ENCODE assay signal across 1 cellular context in genomic region chr1:31575373-31576140, GRCh38.
TF ChIP-seq lines count a peak whose summit lies in the region.

No MANE protein-coding gene starts in this region.

TF ChIP-seq in HepG2, 621 proteins besides CTCF, POLR2A, EP300 and RAD21 (continued from another document and continues in another):
- no peak for TF ChIP-seq HMGXB3 (CRISPR knock-in tag; IDR thresholded peaks at IDR 0.05; ENCODE audit: borderline replicate concordance)
- no peak for TF ChIP-seq ESRRA (CRISPR knock-in tag; IDR thresholded peaks at IDR 0.05; ENCODE audit: low read depth)
- TF ChIP-seq BCLAF1 (IDR thresholded peaks at IDR 0.05): no peak
- TF ChIP-seq NR2F2 (IDR thresholded peaks at IDR 0.05; ENCODE audit: borderline replicate concordance, low read depth): peak; percentile 60; the same call in 1 of the 2 replicates
- peak; percentile 50; the same call in 1 of the 2 replicates for TF ChIP-seq NFIC (IDR thresholded peaks at IDR 0.05; ENCODE audit: low read length)
- no peak for TF ChIP-seq TOE1 (CRISPR knock-in tag; IDR thresholded peaks at IDR 0.05)
- no peak for TF ChIP-seq ZNF557 (CRISPR knock-in tag; IDR thresholded peaks at IDR 0.05)
- no peak; the same call in 1 of the 2 replicates for TF ChIP-seq KLF11 (CRISPR knock-in tag; IDR thresholded peaks at IDR 0.05)
- 0 out of 2 replicates have a peak, but pooled peaks have one; percentile 25 for TF ChIP-seq ZSCAN29 (CRISPR knock-in tag; conservative IDR thresholded peaks at IDR 0.05)
- peak; percentile 43; the same call in 1 of the 2 replicates for TF ChIP-seq ZNF292 (CRISPR knock-in tag; IDR thresholded peaks at IDR 0.05; ENCODE audit: borderline replicate concordance, low read depth)
- TF ChIP-seq ZFY (CRISPR knock-in tag; IDR thresholded peaks at IDR 0.05): peak; percentile 68
- peak; percentile 97 for TF ChIP-seq CEBPG (CRISPR knock-in tag; IDR thresholded peaks at IDR 0.05)
- no peak for TF ChIP-seq XRCC5 (optimal IDR thresholded peaks at IDR 0.05; ENCODE audit: low read length)
- no peak for TF ChIP-seq MYPOP (CRISPR knock-in tag; IDR thresholded peaks at IDR 0.05)
- peak; percentile 52; the same call in 1 of the 2 replicates for TF ChIP-seq ZNF503 (CRISPR knock-in tag; IDR thresholded peaks at IDR 0.05)
- TF ChIP-seq ZFP82 (CRISPR knock-in tag; IDR thresholded peaks at IDR 0.05; ENCODE audit: borderline replicate concordance): no peak
- TF ChIP-seq TAF15 (IDR thresholded peaks at IDR 0.05; ENCODE audit: low read depth, low read length, poor library complexity, severe bottlenecking): no peak
- no peak for TF ChIP-seq ZNF251 (CRISPR knock-in tag; IDR thresholded peaks at IDR 0.05)
- no peak for TF ChIP-seq ZNF441 (CRISPR knock-in tag; IDR thresholded peaks at IDR 0.05; ENCODE audit: borderline replicate concordance)
- peak; percentile 56 for TF ChIP-seq SKI (IDR thresholded peaks at IDR 0.05; ENCODE audit: partially characterized antibody)
- TF ChIP-seq ZSCAN22 (CRISPR knock-in tag; IDR thresholded peaks at IDR 0.05): no peak
- no peak for TF ChIP-seq SRF (IDR thresholded peaks at IDR 0.05; ENCODE audit: low read depth, low read length)
- TF ChIP-seq CCDC6 (CRISPR knock-in tag; IDR thresholded peaks at IDR 0.05): no peak; the same call in 1 of the 2 replicates
- TF ChIP-seq ZNF597 (CRISPR knock-in tag; IDR thresholded peaks at IDR 0.05): no peak
- no peak for TF ChIP-seq ZNF776 (CRISPR knock-in tag; IDR thresholded peaks at IDR 0.05)
- 0 out of 2 replicates have a peak, but pooled peaks have one; percentile 39 for TF ChIP-seq REL (CRISPR knock-in tag; conservative IDR thresholded peaks at IDR 0.05)
- TF ChIP-seq ZNF17 (CRISPR knock-in tag; IDR thresholded peaks at IDR 0.05): no peak
- TF ChIP-seq ZNF12 (CRISPR knock-in tag; IDR thresholded peaks at IDR 0.05): no peak
- 0 out of 2 replicates have a peak, but pooled peaks have one; percentile 21 for TF ChIP-seq GATAD1 (CRISPR knock-in tag; IDR thresholded peaks at IDR 0.05)
- no peak for TF ChIP-seq ZNF10 (CRISPR knock-in tag; IDR thresholded peaks at IDR 0.05; ENCODE audit: borderline replicate concordance, low read depth)
- TF ChIP-seq ZNF512 (CRISPR knock-in tag; IDR thresholded peaks at IDR 0.05): no peak
- TF ChIP-seq ZNF766 (CRISPR knock-in tag; IDR thresholded peaks at IDR 0.05; ENCODE audit: borderline replicate concordance): no peak
- TF ChIP-seq SIX4 (CRISPR knock-in tag; IDR thresholded peaks at IDR 0.05): no peak
- no peak for TF ChIP-seq ZNF224 (CRISPR knock-in tag; IDR thresholded peaks at IDR 0.05)
- TF ChIP-seq LBX2 (CRISPR knock-in tag; IDR thresholded peaks at IDR 0.05; ENCODE audit: borderline replicate concordance): no peak
- no peak for TF ChIP-seq ZNF598 (CRISPR knock-in tag; IDR thresholded peaks at IDR 0.05; ENCODE audit: borderline replicate concordance)
- no peak for TF ChIP-seq RFXANK (CRISPR knock-in tag; IDR thresholded peaks at IDR 0.05)
- no peak for TF ChIP-seq ZNF280B (CRISPR knock-in tag; IDR thresholded peaks at IDR 0.05; ENCODE audit: borderline replicate concordance)
- TF ChIP-seq IRX3 (CRISPR knock-in tag; IDR thresholded peaks at IDR 0.05; ENCODE audit: borderline replicate concordance, low read depth): no peak
- TF ChIP-seq SSRP1 (CRISPR knock-in tag; IDR thresholded peaks at IDR 0.05): no peak
- no peak for TF ChIP-seq ZNF614 (CRISPR knock-in tag; IDR thresholded peaks at IDR 0.05; ENCODE audit: borderline replicate concordance)
- TF ChIP-seq SNRNP70 (IDR thresholded peaks at IDR 0.05; ENCODE audit: low read depth, low read length): no peak
- no peak for TF ChIP-seq CEBPZ (IDR thresholded peaks at IDR 0.05; ENCODE audit: low read length)
- no peak for TF ChIP-seq HOXA7 (CRISPR knock-in tag; IDR thresholded peaks at IDR 0.05)
- TF ChIP-seq MYC (CRISPR knock-in tag; IDR thresholded peaks at IDR 0.05; ENCODE audit: borderline replicate concordance): peak; percentile 57; the same call in 1 of the 2 replicates
- no peak for TF ChIP-seq ZNF335 (CRISPR knock-in tag; IDR thresholded peaks at IDR 0.05)
- no peak for TF ChIP-seq MLLT10 (CRISPR knock-in tag; IDR thresholded peaks at IDR 0.05)
